Comparison of ENCODE assay signal across 27 cellular contexts in genomic region chr3:169594402-169594801, GRCh38.
"Had no signal": no experiment of that assay in that cellular context is flagged by ENCODE, and none has a peak within 500 bp of the region (broad histone marks: within the 10 kb centered on the region; RNA-seq: fewer than 3 reads in every experiment).

No MANE protein-coding gene starts in this region.

- H3K9me3 Mint-ChIP-seq: natural killer cell had no signal

- H3K4me3 Mint-ChIP-seq: naive thymus-derived CD4-positive, alpha-beta T cell; natural killer cell had no signal

- H3K27ac Mint-ChIP-seq: naive thymus-derived CD4-positive, alpha-beta T cell; natural killer cell had no signal

- H3K4me1 Mint-ChIP-seq: natural killer cell had no signal

- H3K27me3 ChIP-seq: esophagus squamous epithelium, foreskin keratinocyte, gastroesophageal sphincter, heart left ventricle, hepatocyte, left lung had no signal

- H3K79me2 ChIP-seq: hepatocyte had no signal

- H3K4me2 ChIP-seq: hepatocyte had no signal

- H3K4me1 ChIP-seq: foreskin keratinocyte had no signal

- H3K4me3 ChIP-seq: coronary artery, dorsolateral prefrontal cortex, esophagus squamous epithelium, gastroesophageal sphincter, heart left ventricle, hepatocyte, left lung, lower lobe of right lung had no signal

- DNase-seq: dermis blood vessel endothelial cell; dorsolateral prefrontal cortex; effector CD4-positive, alpha-beta T cell; effector memory CD4-positive, alpha-beta T cell; erythroblast; esophagus squamous epithelium; foreskin keratinocyte; heart left ventricle; hypothalamus; left cardiac atrium; left lung; left ventricle myocardium superior; lower lobe of right lung; mesenchymal stem cell; midbrain; naive thymus-derived CD4-positive, alpha-beta T cell; natural killer cell had no signal

- H2AFZ ChIP-seq: hepatocyte had no signal

- H3K36me3 Mint-ChIP-seq: naive thymus-derived CD4-positive, alpha-beta T cell; natural killer cell had no signal

- H3K9me3 ChIP-seq: esophagus squamous epithelium, gastroesophageal sphincter, heart left ventricle, left lung, lower lobe of right lung had no signal

- FAIRE-seq: colon, endometrium, frontal cortex, islet of Langerhans, keratinocyte had no signal

- ATAC-seq: esophagus mucosa; foreskin keratinocyte; gastroesophageal sphincter; heart left ventricle; left cardiac atrium; left lung; left ventricle myocardium superior; lower lobe of right lung; naive thymus-derived CD4-positive, alpha-beta T cell; natural killer cell had no signal

- H3K36me3 ChIP-seq: esophagus squamous epithelium, gastroesophageal sphincter, heart left ventricle, left lung, lower lobe of right lung had no signal

- H3K27ac ChIP-seq: coronary artery, dorsolateral prefrontal cortex, epithelial cell of prostate, esophagus squamous epithelium, foreskin keratinocyte, gastroesophageal sphincter, heart left ventricle, hepatocyte, left lung, lower lobe of right lung had no signal
